In the genomic region with DNA sequence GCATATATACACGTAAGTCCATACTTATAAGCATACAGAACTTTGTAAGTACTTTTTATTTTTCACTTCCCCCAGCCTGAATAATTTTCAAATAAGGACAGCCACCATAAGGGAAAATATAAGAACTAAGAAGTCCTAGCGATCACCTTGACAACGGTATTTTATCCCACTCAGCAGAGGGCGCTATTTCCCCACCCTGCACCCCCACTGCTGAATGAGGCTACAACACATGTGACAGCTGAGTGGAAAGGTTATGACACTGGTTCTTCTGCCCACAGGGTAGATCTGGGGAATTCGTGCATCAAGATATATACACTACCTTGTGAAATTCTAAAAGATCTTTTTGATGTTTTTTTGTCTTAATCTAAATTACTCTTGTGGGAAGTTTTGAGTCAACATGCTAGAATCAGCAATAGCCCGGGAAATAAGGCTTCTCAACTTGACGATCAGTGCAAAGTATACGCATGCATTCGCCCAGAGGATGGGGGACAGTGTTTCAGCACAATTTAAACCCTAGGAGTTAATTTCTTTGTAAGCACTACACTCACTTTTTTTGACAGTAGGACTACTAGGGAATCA, we compare ENCODE assay signal across 8 cellular contexts.
DNase-seq lines count a peak whose midpoint lies in the region; ATAC-seq and TF ChIP-seq lines count a peak whose summit lies in the region.

No MANE protein-coding gene starts in this region.

- peak; percentile 68 for TF ChIP-seq CTCF in AG10803 (conservative IDR thresholded peaks at IDR 0.05; ENCODE audit: low read length)
- TF ChIP-seq CTCF in RWPE2 (IDR thresholded peaks at IDR 0.05; ENCODE audit: poor library complexity, severe bottlenecking): peak; percentile 65
- peak; percentile 77 for TF ChIP-seq CTCF in left ventricle myocardium inferior (IDR thresholded peaks at IDR 0.05; ENCODE audit: borderline replicate concordance)
- TF ChIP-seq CTCF in omental fat pad (IDR thresholded peaks at IDR 0.05): no peak

- intact Hi-C loops in left ventricle myocardium inferior (cut with micrococcal nuclease): loop anchor here (5.0 kb wide), 1 partner anchor 246 kb away; no protein-coding TSS in a partner anchor

- DNase-seq in AG10803 (ENCODE audit: low read depth): peak; percentile 23
- DNase-seq in RWPE2 (ENCODE audit: low spot score): no peak
- DNase-seq in activated gamma-delta T cell treated with anti-CD3 and anti-CD28 coated beads, Interleukin-2, amount 50 U/mL, for 16 hours (ENCODE audit: low read depth): peak; percentile 35
- peak; percentile 48 for DNase-seq in left ventricle myocardium inferior
- peak; percentile 19 to 33 for DNase-seq in stimulated activated CD4-positive, alpha-beta T cell treated with anti-CD3 and anti-CD28 coated beads, Interleukin-15, amount 100 ng/mL, for 1 hour (ENCODE audit: low read depth in 1 of 2, low spot score in 1 of 2)
- DNase-seq in omental fat pad (ENCODE audit: low spot score): no peak

- H3K27ac ChIP-seq in RWPE2 (ENCODE audit: poor library complexity, severe bottlenecking): no peak overlapping the region
- H3K27ac ChIP-seq in left ventricle myocardium inferior (replicated peaks): peak overlapping the region; percentile 7

- ATAC-seq in GM18867 (IDR thresholded peaks at IDR 0.05; ENCODE audit: unreplicated experiment) (peak; percentile 88), HG03354 (IDR thresholded peaks at IDR 0.05; ENCODE audit: poor library complexity, severe bottlenecking, unreplicated experiment) (peak; percentile 90), RWPE2 (ENCODE audit: low read depth) (no peak; the same call in 2 of the 3 replicates), omental fat pad (ENCODE audit: low FRiP score) (no peak)

- H3K9me3 ChIP-seq in RWPE2 (ENCODE audit: severe bottlenecking): no peaks in the 10 kb centered on the region
- no peaks in the 10 kb centered on the region for H3K9me3 ChIP-seq in left ventricle myocardium inferior (replicated peaks)

- H3K36me3 ChIP-seq in RWPE2 (ENCODE audit: low read depth): no peaks in the 10 kb centered on the region
- H3K36me3 ChIP-seq in left ventricle myocardium inferior: no peaks in the 10 kb centered on the region

- no peaks in the 10 kb centered on the region for H3K4me1 ChIP-seq in RWPE2 (ENCODE audit: insufficient read depth, poor library complexity, severe bottlenecking)
- peaks cover 8% of the 10 kb centered on the region for H3K4me1 ChIP-seq in left ventricle myocardium inferior

- H3K4me3 ChIP-seq in AG10803 (ENCODE audit: low read length) (no peak overlapping the region), RWPE2 (ENCODE audit: severe bottlenecking) (no peak overlapping the region), left ventricle myocardium inferior (no peak overlapping the region)

- H3K27me3 ChIP-seq in RWPE2 (ENCODE audit: insufficient read depth, poor library complexity, severe bottlenecking): no peaks in the 10 kb centered on the region
- no peaks in the 10 kb centered on the region for H3K27me3 ChIP-seq in left ventricle myocardium inferior (ENCODE audit: low read depth)

Comparison
In these comparisons a context has a peak if more than half of its experiments do, and no peak if none do; other contexts are left out.
1. DNase-seq: peak in AG10803 (single experiment), activated gamma-delta T cell treated with anti-CD3 and anti-CD28 coated beads, Interleukin-2, amount 50 U/mL, for 16 hours (single experiment), left ventricle myocardium inferior (single experiment) and stimulated activated CD4-positive, alpha-beta T cell treated with anti-CD3 and anti-CD28 coated beads, Interleukin-15, amount 100 ng/mL, for 1 hour (2 of 2); none in RWPE2 (single experiment) and omental fat pad (single experiment).
2. CTCF ChIP-seq: peak in AG10803 (single experiment), RWPE2 (single experiment) and left ventricle myocardium inferior (single experiment); none in omental fat pad (0 of 3).
3. ATAC-seq: peak in GM18867 (single experiment) and HG03354 (single experiment); none in RWPE2 (single experiment) and omental fat pad (single experiment).